ENCODE assay signal across 19 cellular contexts in genomic region chr5:143479394-143479793, GRCh38.
DNase-seq lines count a peak whose midpoint lies in the region; ATAC-seq, FAIRE-seq and TF ChIP-seq lines count a peak whose summit lies in the region.
"Had no signal": no experiment of that assay in that cellular context is flagged by ENCODE, and none has a peak within 500 bp of the region (broad histone marks: within the 10 kb centered on the region; RNA-seq: fewer than 3 reads in every experiment).

No MANE protein-coding gene starts in this region.

- H3K4me1 Mint-ChIP-seq in HFFc6 (ENCODE audit: low read depth): peaks cover 26% of the 10 kb centered on the region
- H3K4me1 Mint-ChIP-seq: H9 had no signal

- H3K36me3 ChIP-seq in RWPE2 (ENCODE audit: low read depth): no peaks in the 10 kb centered on the region

- no peak for TF ChIP-seq EP300 in A549 (IDR thresholded peaks at IDR 0.05)

- 90% methylated on average over 1 of the region's 1 CpG for WGBS in A549 (ENCODE audit: missing lambda C conversion rate)

- H3K27me3 ChIP-seq in RWPE2 (ENCODE audit: insufficient read depth, poor library complexity, severe bottlenecking): no peaks in the 10 kb centered on the region

- no peak for TF ChIP-seq POLR2A in A549 (IDR thresholded peaks at IDR 0.05; ENCODE audit: low read length)

- H3K27ac ChIP-seq in A549 (no peak overlapping the region; a peak in 1 of 6 replicates), RWPE2 (ENCODE audit: poor library complexity, severe bottlenecking) (no peak overlapping the region), epithelial cell of prostate (no peak overlapping the region)
- H3K27ac ChIP-seq: C4-2B had no signal

- peak in 1 of 2 experiments; percentile 31 for DNase-seq in A549 (ENCODE audit: low read depth in 1 of 2, low spot score in 1 of 2)
- peak; percentile 33 for DNase-seq in HFFc6
- no peak for DNase-seq in RWPE2 (ENCODE audit: low spot score)
- DNase-seq in epithelial cell of prostate (ENCODE audit: low read depth, low spot score): peak; percentile 39
- no peak for DNase-seq in Ammon's horn (ENCODE audit: low spot score)
- DNase-seq in RPMI8226: no peak
- DNase-seq in SW 1271 (lab: John Stamatoyannopoulos, UW): no peak
- DNase-seq in anterior cingulate cortex (lab: John Stamatoyannopoulos, UW): no peak
- DNase-seq: H9, KBM-7, NCI-H1048, NCI-H1436 treated with DMSO at 0.1 percent for 48 hours, NCI-H2081 treated with DMSO at 0.1 percent for 48 hours, NCI-H524, SIG-M5 had no signal

- TF ChIP-seq CTCF in A549 (IDR thresholded peaks at IDR 0.05) (no peak), HFFc6 (IDR thresholded peaks at IDR 0.05) (no peak), RWPE2 (IDR thresholded peaks at IDR 0.05; ENCODE audit: poor library complexity, severe bottlenecking) (no peak)

- CTCF ChIA-PET in A549 (lab: Yijun Ruan, JAX): interaction anchor here (0.6 kb wide), 1 partner anchor 486 kb away, joined by 3 read pairs; no protein-coding TSS in a partner anchor

- POLR2A ChIA-PET in A549 (lab: Yijun Ruan, JAX): no interaction called here

- peak overlapping the region; percentile 34; the same call in 2 of the 3 replicates for H3K4me2 ChIP-seq in A549

- peak; percentile 91 for FAIRE-seq in A549 (lab: Jason Lieb, UNC)
- FAIRE-seq: A204.1, GM19239, RCC 7860 had no signal

- H3K4me3 ChIP-seq in A549 (no peak overlapping the region), RWPE2 (ENCODE audit: severe bottlenecking) (no peak overlapping the region)

- H3K9me3 ChIP-seq in A549 (no peaks in the 10 kb centered on the region), RWPE2 (ENCODE audit: severe bottlenecking) (no peaks in the 10 kb centered on the region)

- peaks cover 36% of the 10 kb centered on the region for H3K4me1 ChIP-seq in A549
- peaks cover 7% of the 10 kb centered on the region for H3K4me1 ChIP-seq in RWPE2 (ENCODE audit: insufficient read depth, poor library complexity, severe bottlenecking)

- H3K9me3 Mint-ChIP-seq in HFFc6: no peaks in the 10 kb centered on the region
- H3K9me3 Mint-ChIP-seq: H9 had no signal

- TF ChIP-seq RAD21 in A549 (conservative IDR thresholded peaks at IDR 0.05 in 1 of 2, IDR thresholded peaks at IDR 0.05 in 1 of 2): no peak

- H3K4me3 Mint-ChIP-seq in HFFc6: no peak overlapping the region
- H3K4me3 Mint-ChIP-seq: H9 had no signal

- H3K36me3 Mint-ChIP-seq in HFFc6 (ENCODE audit: low read depth): no peaks in the 10 kb centered on the region

- no peak overlapping the region for H3K27ac Mint-ChIP-seq in HFFc6
- H3K27ac Mint-ChIP-seq: H9 had no signal

- ATAC-seq in A549 (no peak), RWPE2 (ENCODE audit: low read depth) (peak; percentile 99)

- no peaks in the 10 kb centered on the region for H3K27me3 Mint-ChIP-seq in HFFc6 (ENCODE audit: insufficient read depth)

TF ChIP-seq in A549, 52 proteins besides CTCF, POLR2A, EP300 and RAD21:
- TF ChIP-seq HDAC2 (IDR thresholded peaks at IDR 0.05) (no peak), NPAS2 (CRISPR knock-in tag; IDR thresholded peaks at IDR 0.05; ENCODE audit: borderline replicate concordance) (no peak), EHF (CRISPR knock-in tag; IDR thresholded peaks at IDR 0.05) (no peak), CEBPB (IDR thresholded peaks at IDR 0.05) (peak; percentile 62 to 85; a peak in 3 of 4 replicates), FOSL2 (IDR thresholded peaks at IDR 0.05) (0 out of 2 replicates have a peak, but pooled peaks have one; percentile 22), FOSL2 (CRISPR knock-in tag; IDR thresholded peaks at IDR 0.05) (peak; percentile 73)

Comparison
In these comparisons a context has a peak if more than half of its experiments do, and no peak if none do; other contexts are left out.
1. DNase-seq: peak in HFFc6 (single experiment) and epithelial cell of prostate (single experiment); none in RWPE2 (single experiment), Ammon's horn (single experiment), RPMI8226 (single experiment), SW 1271 (0 of 2) and anterior cingulate cortex (0 of 58).